Comparison of ENCODE assay signal across 12 cellular contexts in the genomic region with DNA sequence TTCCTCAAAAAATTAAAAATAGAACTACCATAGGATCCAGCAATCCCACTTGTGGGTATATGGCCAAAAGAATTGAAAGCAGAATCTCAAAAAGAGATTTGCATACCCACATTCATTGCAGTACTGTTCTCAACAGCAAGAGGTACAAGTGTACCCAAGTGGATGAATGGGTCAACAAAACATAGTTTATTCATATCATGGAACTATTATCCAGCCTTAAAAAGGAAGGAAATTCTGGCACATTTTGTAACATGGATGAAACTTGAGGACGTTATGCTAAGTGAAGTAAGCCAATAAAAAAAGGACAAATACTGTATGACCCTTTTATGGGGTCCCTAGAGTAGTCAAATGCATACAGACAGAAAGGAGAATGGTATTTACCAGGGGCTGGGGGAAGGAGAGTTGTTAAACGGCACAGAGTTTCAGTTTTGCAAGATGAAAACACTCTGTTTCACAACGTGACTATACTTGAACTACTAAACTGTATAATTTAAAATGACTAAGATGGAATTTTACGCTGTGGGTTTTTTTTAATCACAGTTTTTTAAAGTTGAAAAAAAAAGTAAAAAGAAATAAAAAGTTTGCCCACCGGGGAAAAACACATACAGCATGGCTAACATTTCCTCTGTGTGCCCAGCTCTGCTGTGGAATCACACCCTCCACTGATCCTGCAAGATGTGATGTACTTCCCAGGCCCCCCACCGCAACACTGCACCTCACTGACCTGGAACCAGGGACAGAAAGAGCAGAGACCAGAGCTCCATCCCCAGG. TPM values are rescaled to one million over a fixed set of nuclear protein-coding genes. Genes with fewer than 3 reads are reported as not detected.
DNase-seq lines count a peak whose midpoint lies in the region; ATAC-seq and TF ChIP-seq lines count a peak whose summit lies in the region.
"Had no signal": no experiment of that assay in that cellular context is flagged by ENCODE, and none has a peak within 500 bp of the region (broad histone marks: within the 10 kb centered on the region; RNA-seq: fewer than 3 reads in every experiment).

No MANE protein-coding gene starts in this region.

- CTCF ChIA-PET in activated B cell treated with CpG ODN at 0.5 μM for 24 hours (lab: Charles Lee) = no interaction called here
- CTCF ChIA-PET in CD8-positive, alpha-beta memory T cell (lab: Charles Lee) = no interaction called here

- H3K36me3 ChIP-seq in spleen = no peaks in the 10 kb centered on the region
- no peaks in the 10 kb centered on the region for H3K36me3 ChIP-seq in suprapubic skin
- H3K36me3 ChIP-seq in CD8-positive, alpha-beta memory T cell (ENCODE audit: insufficient read depth, low read length) = no peaks in the 10 kb centered on the region

- H3K4me1 Mint-ChIP-seq in activated B cell treated with CpG ODN at 0.5 μM for 24 hours = peaks cover 63% of the 10 kb centered on the region
- H3K4me1 Mint-ChIP-seq in CD8-positive, alpha-beta memory T cell = peaks cover 5 to 15% (median 12%) of the 10 kb centered on the region in 3 donors

- H3K4me1 ChIP-seq in spleen (peaks cover 0 to 23% (median 7%) of the 10 kb centered on the region in 6 donors), suprapubic skin (no peaks in the 10 kb centered on the region)
- H3K4me1 ChIP-seq in CD8-positive, alpha-beta memory T cell (ENCODE audit: insufficient read depth, low read length) = no peaks in the 10 kb centered on the region

- H3K27me3 ChIP-seq in spleen (replicated peaks in 1 of 7) (peaks cover 0 to 3% (median 0%) of the 10 kb centered on the region in 7 donors), suprapubic skin (peaks cover 3% of the 10 kb centered on the region)
- no peaks in the 10 kb centered on the region for H3K27me3 ChIP-seq in CD8-positive, alpha-beta memory T cell (ENCODE audit: insufficient read depth, low read length, poor library complexity, severe bottlenecking)

- H3K4me3 ChIP-seq in spleen = no peak overlapping the region
- H3K4me3 ChIP-seq in suprapubic skin = no peak overlapping the region
- H3K4me3 ChIP-seq in CD8-positive, alpha-beta memory T cell (ENCODE audit: low read length) = no peak overlapping the region

- peak overlapping the region; percentile 49 for H3K4me3 Mint-ChIP-seq in activated B cell treated with CpG ODN at 0.5 μM for 24 hours
- peak overlapping the region in 1 of 7 donors; percentile 3 for H3K4me3 Mint-ChIP-seq in CD8-positive, alpha-beta memory T cell

- intact Hi-C loops in activated B cell treated with CpG ODN at 0.5 μM for 24 hours (cut with micrococcal nuclease) (loop anchor here (1.0 to 2.0 kb wide), 4 partner anchors 18 to 106 kb away; a partner anchor contains a TSS), spleen (cut with DNase I; ENCODE audit: low total_unique reads) (no loop called here)

- TF ChIP-seq CTCF in GM12872 (IDR thresholded peaks at IDR 0.05; ENCODE audit: insufficient read depth, low read depth, low read length) = peak; percentile 35; the same call in 1 of the 3 replicates
- no peak for TF ChIP-seq CTCF in activated B cell treated with CpG ODN at 0.5 μM for 24 hours (IDR thresholded peaks at IDR 0.05)
- peak in 2 of 11 experiments; percentile 10 to 15 for TF ChIP-seq CTCF in spleen (IDR thresholded peaks at IDR 0.05 in 8 of 11, conservative IDR thresholded peaks at IDR 0.05 in 3 of 11)
- no peak for TF ChIP-seq CTCF in suprapubic skin (IDR thresholded peaks at IDR 0.05)

- 34 to 47% (median 38%) methylated on average over 6 of the region's 6 CpGs for WGBS in spleen, 5 donors
- WGBS in suprapubic skin = 56% methylated on average over 6 of the region's 6 CpGs

- H3K9me3 Mint-ChIP-seq in activated B cell treated with CpG ODN at 0.5 μM for 24 hours = no peaks in the 10 kb centered on the region
- H3K9me3 Mint-ChIP-seq in CD8-positive, alpha-beta memory T cell = no peaks in the 10 kb centered on the region

- DNase-seq in GM19240 (ENCODE audit: insufficient read length, low spot score) (peak; percentile 38), activated B cell treated with CpG ODN at 0.5 μM for 24 hours (no peak), spleen (no peak), suprapubic skin (ENCODE audit: low spot score in 2 of 2) (no peak), DMS153 (lab: John Stamatoyannopoulos, UW) (no peak)
- no peak for DNase-seq in CD8-positive, alpha-beta memory T cell
- DNase-seq: NCI-H510A treated with DMSO at 0.1 percent for 48 hours; stimulated activated CD4-positive, alpha-beta T cell treated with anti-CD3 and anti-CD28 coated beads, Interleukin-4, amount 100 ng/mL, for 4 hours had no signal

- TF ChIP-seq EP300 in suprapubic skin (IDR thresholded peaks at IDR 0.05) = no peak

- POLR2A ChIA-PET in activated B cell treated with CpG ODN at 0.5 μM for 24 hours (lab: Charles Lee) = interaction anchor here (0.5 to 0.7 kb wide), 3 partner anchors 31 to 74 kb away, joined by 3 read pairs; no protein-coding TSS in a partner anchor
- POLR2A ChIA-PET in CD8-positive, alpha-beta memory T cell (lab: Charles Lee) = no interaction called here

- TF ChIP-seq POLR2A in spleen (IDR thresholded peaks at IDR 0.05) = no peak
- no peak for TF ChIP-seq POLR2A in suprapubic skin (IDR thresholded peaks at IDR 0.05)

- peak overlapping the region; percentile 62 for H3K27ac Mint-ChIP-seq in activated B cell treated with CpG ODN at 0.5 μM for 24 hours
- peak overlapping the region in 3 of 8 donors; percentile 21 to 69 (median 48) for H3K27ac Mint-ChIP-seq in CD8-positive, alpha-beta memory T cell

- no peaks in the 10 kb centered on the region for H3K36me3 Mint-ChIP-seq in activated B cell treated with CpG ODN at 0.5 μM for 24 hours (ENCODE audit: low read depth)
- no peaks in the 10 kb centered on the region for H3K36me3 Mint-ChIP-seq in CD8-positive, alpha-beta memory T cell

- ATAC-seq in HG02943 (IDR thresholded peaks at IDR 0.05; ENCODE audit: low read depth, unreplicated experiment) (peak; percentile 64), activated B cell treated with CpG ODN at 0.5 μM for 24 hours (ENCODE audit: low read depth) (peak; percentile 70)

- H3K27me3 Mint-ChIP-seq in activated B cell treated with CpG ODN at 0.5 μM for 24 hours = no peaks in the 10 kb centered on the region
- no peaks in the 10 kb centered on the region for H3K27me3 Mint-ChIP-seq in CD8-positive, alpha-beta memory T cell

- H3K27ac ChIP-seq in spleen (peak overlapping the region in 1 of 8 donors; percentile 19), suprapubic skin (no peak overlapping the region)
- no peak overlapping the region for H3K27ac ChIP-seq in CD8-positive, alpha-beta memory T cell (ENCODE audit: low read depth, low read length)

- H3K9me3 ChIP-seq in spleen (no peaks in the 10 kb centered on the region), suprapubic skin (no peaks in the 10 kb centered on the region)
- no peaks in the 10 kb centered on the region for H3K9me3 ChIP-seq in CD8-positive, alpha-beta memory T cell (ENCODE audit: low read length)

RNA-seq across cellular contexts. Expression of a gene that starts 6.1 kb away (rescaled TPM):
- total RNA-seq in activated B cell treated with CpG ODN at 0.5 μM for 24 hours (1.6 and 2.0 TPM in 2 replicates), spleen (1 to 10 TPM in 3 of 7 donors, under 1 TPM in 3, not detected in 1; 0.42 to 2.2 (median 1.2) TPM), suprapubic skin (under 1 TPM in 1 of 4 donors, not detected in 3; 0.64 TPM)
- polyA plus RNA-seq in spleen = 1 to 10 TPM in 1 of 3 donors, under 1 TPM in 2; 0.29 to 1.1 (median 0.72) TPM
- total RNA-seq in CD8-positive, alpha-beta memory T cell = not detected
- 0.26 TPM for polyA plus RNA-seq in CD8-positive, alpha-beta memory T cell
- total RNA-seq: Daoy, fibroblast of villous mesenchyme had no signal
